In genomic region chr3:8966150-8966819, GRCh38 we compare ENCODE assay signal across 19 cellular contexts. TPM values are rescaled to one million over a fixed set of nuclear protein-coding genes. Genes with fewer than 3 reads are reported as not detected.
DNase-seq lines count a peak whose midpoint lies in the region; ATAC-seq, FAIRE-seq and TF ChIP-seq lines count a peak whose summit lies in the region.
"Had no signal": no experiment of that assay in that cellular context is flagged by ENCODE, and none has a peak within 500 bp of the region (broad histone marks: within the 10 kb centered on the region; RNA-seq: fewer than 3 reads in every experiment).

No MANE protein-coding gene starts in this region.

- H3K4me1 ChIP-seq in H1 (replicated peaks in 1 of 4; ENCODE audit: control insufficient read depth in 3 of 4, insufficient read depth in 4 of 4, low read length in 3 of 4) (peaks cover 0 to 10% (median 6%) of the 10 kb centered on the region in 4 experiments; a peak in 5 of 7 replicates), transverse colon (peaks cover 2 to 46% (median 28%) of the 10 kb centered on the region in 4 donors), mucosa of descending colon (ENCODE audit: low read depth) (peaks cover 39% of the 10 kb centered on the region)

- H3K4me3 ChIP-seq in H1 (ENCODE audit: extremely low read depth in 1 of 4, insufficient read depth in 2 of 4, low read depth in 3 of 4, low read length in 4 of 4) (no peak overlapping the region), transverse colon (no peak overlapping the region), mucosa of descending colon (no peak overlapping the region)
- H3K4me3 ChIP-seq: HAP-1 had no signal

- H3K9me3 ChIP-seq in H1 (ENCODE audit: insufficient read depth in 2 of 2, low read depth in 1 of 2, low read length in 1 of 2) (no peaks in the 10 kb centered on the region), transverse colon (no peaks in the 10 kb centered on the region), mucosa of descending colon (no peaks in the 10 kb centered on the region)
- H3K9me3 ChIP-seq: HAP-1 had no signal

- no peaks in the 10 kb centered on the region for H3K9me3 Mint-ChIP-seq in activated CD4-positive, alpha-beta T cell treated with anti-CD3 and anti-CD28 coated beads, Interleukin-2, amount 10 ng/mL, durations not matched to agents 24 days and 14 days
- H3K9me3 Mint-ChIP-seq in neural crest cell: no peaks in the 10 kb centered on the region
- H3K9me3 Mint-ChIP-seq: CD14-positive monocyte had no signal

- H3K23me2 ChIP-seq in H1 (ENCODE audit: low read depth, low read length): peaks cover 3% of the 10 kb centered on the region; the same call in 1 of the 2 replicates

- ATAC-seq in mucosa of descending colon (no peak), GM18909 (IDR thresholded peaks at IDR 0.05; ENCODE audit: poor library complexity, unreplicated experiment) (no peak)

- H3K27ac ChIP-seq in H1 (ENCODE audit: low read depth, low read length) (no peak overlapping the region), transverse colon (peak overlapping the region; percentile 84 to 91 (median 87))

- H3K14ac ChIP-seq in H1 (ENCODE audit: insufficient read length): no peak overlapping the region

- in situ Hi-C loops in transverse colon (cut with MboI; ENCODE audit: low pct_ligation_motif_present in 1 of 4, low pct_unique_long_range_greater_than_20kb in 1 of 4, low sequenced_read_pairs in 3 of 4): no loop called here

- no peak overlapping the region for H3K9ac ChIP-seq in H1 (replicated peaks in 1 of 4; ENCODE audit: extremely low read depth in 1 of 4, low read depth in 3 of 4, low read length in 3 of 4)

- no peak overlapping the region for H3K4me3 Mint-ChIP-seq in activated CD4-positive, alpha-beta T cell treated with anti-CD3 and anti-CD28 coated beads, Interleukin-2, amount 10 ng/mL, durations not matched to agents 24 days and 14 days
- peak overlapping the region; percentile 9 for H3K4me3 Mint-ChIP-seq in neural crest cell
- H3K4me3 Mint-ChIP-seq: CD14-positive monocyte had no signal

- no peak overlapping the region for H2BK15ac ChIP-seq in H1 (ENCODE audit: low read length)

- H3K18ac ChIP-seq in H1 (ENCODE audit: extremely low read depth, low read length): no peak overlapping the region

- no peak overlapping the region for H4K5ac ChIP-seq in H1 (ENCODE audit: insufficient read length, low read depth, low read length)

- CTCF ChIA-PET in H1 (lab: Charles Lee; ENCODE audit: partially characterized antibody): interaction anchor here (0.5 to 2.8 kb wide), 8 partner anchors 10 to 370 kb away, joined by 3 to 20 read pairs (median 4); no protein-coding TSS in a partner anchor

- TF ChIP-seq EP300 in H1 (IDR thresholded peaks at IDR 0.05; ENCODE audit: borderline replicate concordance in 1 of 2, low read depth in 2 of 2, low read length in 2 of 2): no peak
- TF ChIP-seq EP300 in transverse colon (IDR thresholded peaks at IDR 0.05; ENCODE audit: low read depth): no peak

- H4K20me1 ChIP-seq in H1 (replicated peaks in 1 of 2; ENCODE audit: control insufficient read depth in 1 of 2, insufficient read depth in 2 of 2, low read length in 2 of 2): peaks cover 0 to 1% of the 10 kb centered on the region in 2 experiments

- H3K56ac ChIP-seq in H1 (replicated peaks; ENCODE audit: insufficient read length, low read depth, low read length): no peak overlapping the region

- peaks cover 11% of the 10 kb centered on the region for H3K79me1 ChIP-seq in H1 (ENCODE audit: low read depth, low read length)

- 88% methylated on average over 2 of the region's 2 CpGs; no CpG with 5 or more reads in 1 of the 2 experiments for WGBS in H1 (ENCODE audit: extremely low coverage in 1 of 2, insufficient coverage in 1 of 2, insufficient read length in 1 of 2, insufficient replicate concordance in 2 of 2, low coverage in 1 of 2, low lambda C conversion rate in 2 of 2, missing lambda C conversion rate in 1 of 2), 2 experiments
- WGBS in transverse colon (ENCODE audit: low coverage in 1 of 2), 2 donors: 79% methylated on average over 2 of the region's 2 CpGs; no CpG with 5 or more reads in 1 of the 2 donors

- peak overlapping the region; percentile 19; the same call in 1 of the 2 replicates for H2BK20ac ChIP-seq in H1 (ENCODE audit: low read length)

- H2AK5ac ChIP-seq in H1 (ENCODE audit: low read depth, low read length): no peak overlapping the region

- H3K36me3 Mint-ChIP-seq in activated CD4-positive, alpha-beta T cell treated with anti-CD3 and anti-CD28 coated beads, Interleukin-2, amount 10 ng/mL, durations not matched to agents 24 days and 14 days (ENCODE audit: low read depth): peaks cover 4% of the 10 kb centered on the region
- no peaks in the 10 kb centered on the region for H3K36me3 Mint-ChIP-seq in neural crest cell (ENCODE audit: low read depth)
- H3K36me3 Mint-ChIP-seq: CD14-positive monocyte had no signal

- H4K91ac ChIP-seq in H1 (replicated peaks; ENCODE audit: insufficient read length, low read length): no peak overlapping the region

- H3K27ac Mint-ChIP-seq in activated CD4-positive, alpha-beta T cell treated with anti-CD3 and anti-CD28 coated beads, Interleukin-2, amount 10 ng/mL, durations not matched to agents 24 days and 14 days: no peak overlapping the region
- H3K27ac Mint-ChIP-seq in neural crest cell (ENCODE audit: unreplicated experiment): no peak overlapping the region

- DNase-seq in activated CD4-positive, alpha-beta T cell treated with anti-CD3 and anti-CD28 coated beads, Interleukin-2, amount 10 ng/mL, durations not matched to agents 24 days and 14 days: peak; percentile 53
- no peak for DNase-seq in activated CD4-positive, alpha-beta T cell treated with anti-CD3 and anti-CD28 coated beads for 1 hour
- no peak for DNase-seq in H1 (ENCODE audit: low read depth in 1 of 2, low spot score in 2 of 2)
- DNase-seq in neural crest cell (ENCODE audit: low read depth, low spot score): no peak
- no peak for DNase-seq in transverse colon
- DNase-seq in mucosa of descending colon: no peak
- DNase-seq in RCC 7860 (ENCODE audit: low spot score): no peak
- DNase-seq: DND-41, KG1, MV-4-11, NCI-H1694 treated with DMSO at 0.1 percent for 48 hours, NCI-H510A, NCI-H774, RPMI8226, SIG-M5 had no signal

- no peak overlapping the region for H2BK120ac ChIP-seq in H1 (replicated peaks; ENCODE audit: low read depth, low read length)

- no peak overlapping the region for H4K8ac ChIP-seq in H1 (ENCODE audit: extremely low read depth, insufficient read depth, low read length)

- H3K4me1 Mint-ChIP-seq in activated CD4-positive, alpha-beta T cell treated with anti-CD3 and anti-CD28 coated beads, Interleukin-2, amount 10 ng/mL, durations not matched to agents 24 days and 14 days: peaks cover 18% of the 10 kb centered on the region
- H3K4me1 Mint-ChIP-seq in neural crest cell: peaks cover 46% of the 10 kb centered on the region

- 0 out of 7 replicates have a peak, but pooled peaks cover 0 to 1% (median 0%) of the 10 kb centered on the region in 4 experiments for H3K27me3 ChIP-seq in H1 (replicated peaks in 1 of 4; ENCODE audit: control insufficient read depth in 3 of 4, extremely low read depth in 1 of 4, insufficient read depth in 3 of 4, low read length in 3 of 4)
- no peaks in the 10 kb centered on the region for H3K27me3 ChIP-seq in transverse colon

- H3K27me3 Mint-ChIP-seq in activated CD4-positive, alpha-beta T cell treated with anti-CD3 and anti-CD28 coated beads, Interleukin-2, amount 10 ng/mL, durations not matched to agents 24 days and 14 days: peaks cover 7% of the 10 kb centered on the region
- H3K27me3 Mint-ChIP-seq in neural crest cell (ENCODE audit: low read depth): peaks cover 16% of the 10 kb centered on the region

- TF ChIP-seq RAD21 in H1 (IDR thresholded peaks at IDR 0.05 in 1 of 2, conservative IDR thresholded peaks at IDR 0.05 in 1 of 2; ENCODE audit: low read depth in 2 of 2, low read length in 2 of 2): no peak

- H3K36me3 ChIP-seq in H1 (ENCODE audit: control insufficient read depth in 2 of 4, insufficient read depth in 4 of 4, low read length in 3 of 4) (no peaks in the 10 kb centered on the region), transverse colon (no peaks in the 10 kb centered on the region), mucosa of descending colon (ENCODE audit: low read depth) (no peaks in the 10 kb centered on the region)
- H3K36me3 ChIP-seq: HAP-1 had no signal

- TF ChIP-seq CTCF in H1 (IDR thresholded peaks at IDR 0.05; ENCODE audit: control extremely low read depth in 1 of 3, insufficient read depth in 1 of 3, low read depth in 1 of 3, low read length in 3 of 3) (no peak), neural crest cell (conservative IDR thresholded peaks at IDR 0.05) (no peak), transverse colon (IDR thresholded peaks at IDR 0.05) (no peak), mucosa of descending colon (IDR thresholded peaks at IDR 0.05) (no peak)

- H2BK5ac ChIP-seq in H1 (ENCODE audit: low read depth, low read length): peak overlapping the region; percentile 8; the same call in 1 of the 2 replicates

- H2AFZ ChIP-seq in H1 (ENCODE audit: low read length): no peak overlapping the region

- no peak overlapping the region for H3K4me2 ChIP-seq in H1 (ENCODE audit: insufficient read depth in 1 of 2, low read depth in 2 of 2, low read length in 2 of 2)

- H3K23ac ChIP-seq in H1 (ENCODE audit: insufficient read length): no peak overlapping the region

- POLR2A ChIA-PET in H1 (lab: Charles Lee; ENCODE audit: partially characterized antibody): interaction anchor here (1.1 to 1.7 kb wide), 2 partner anchors 14 to 397 kb away, joined by 3 to 4 read pairs; partner anchors contain the start of gene THUMPD3

- peaks cover 11 to 18% of the 10 kb centered on the region in 2 experiments for H3K79me2 ChIP-seq in H1 (ENCODE audit: control insufficient read depth in 1 of 2, insufficient read depth in 2 of 2, low read length in 2 of 2)

- intact Hi-C loops in activated CD4-positive, alpha-beta T cell treated with anti-CD3 and anti-CD28 coated beads, Interleukin-2, amount 10 ng/mL, durations not matched to agents 24 days and 14 days (cut with micrococcal nuclease): no loop called here
- intact Hi-C loops in transverse colon (cut with DNase I; ENCODE audit: low total_unique reads): no loop called here
- intact Hi-C loops in mucosa of descending colon (cut with DNase I, micrococcal nuclease): no loop called here

- no peak for FAIRE-seq in H1 (lab: Jason Lieb, UNC)
- no peak for FAIRE-seq in RCC 7860 (lab: Jason Lieb, UNC)
- FAIRE-seq: G401.6 had no signal

- no peak overlapping the region for H3K4ac ChIP-seq in H1 (replicated peaks; ENCODE audit: insufficient read length, low read depth, low read length)

- 0 out of 2 replicates have a peak overlapping the region, but pooled peaks have one; percentile 40 for H2BK12ac ChIP-seq in H1 (ENCODE audit: low read depth, low read length)

- TF ChIP-seq POLR2A in H1 (IDR thresholded peaks at IDR 0.05; ENCODE audit: control extremely low read depth in 1 of 2, low read depth in 2 of 2, low read length in 2 of 2) (no peak), transverse colon (IDR thresholded peaks at IDR 0.05) (no peak)

RNA-seq across cellular contexts. Expression of gene RAD18, which starts 3.0 kb away (rescaled TPM):
- 52.8 and 55.1 TPM in 2 replicates for total RNA-seq in activated CD4-positive, alpha-beta T cell treated with anti-CD3 and anti-CD28 coated beads, Interleukin-2, amount 10 ng/mL, durations not matched to agents 24 days and 14 days
- total RNA-seq in H1 (2021; fragmentation: NEBNext Ultra II Directional; extraction: Animal tissue kit (Norgen Biotek cat#: 25700)): 23.0 and 23.2 TPM in 2 replicates
- 13.0 and 22.7 TPM in 2 replicates for polyA plus RNA-seq in H1 (2011; rRNA removed)
- 12.9 TPM for polyA plus RNA-seq in H1 (2011; cell fraction: cytosol; rRNA removed)
- polyA plus RNA-seq in H1 (2011; cell fraction: nucleus; rRNA removed): 8.6 TPM
- 8.5 to 13.3 TPM (median 9.9 TPM) in 4 replicates for polyA plus RNA-seq in H1 (2012, experiment 1 of 2)
- polyA plus RNA-seq in H1 (2012, experiment 2 of 2): 0.59 TPM
- polyA plus RNA-seq in H1 (2013, experiment 1 of 2): 14.7 TPM
- polyA plus RNA-seq in H1 (2013, experiment 2 of 2): 16.1 TPM
- polyA minus RNA-seq in H1 (2011; rRNA and poly(A)+ RNA removed): 20.8 and 23.0 TPM in 2 replicates
- 8.9 TPM for polyA minus RNA-seq in H1 (2011; cell fraction: cytosol; rRNA and poly(A)+ RNA removed)
- polyA minus RNA-seq in H1 (2011; cell fraction: nucleus; rRNA and poly(A)+ RNA removed): 33.8 TPM
- 34.2 and 36.3 TPM in 2 replicates for total RNA-seq in neural crest cell
- total RNA-seq in transverse colon: 10 to 100 TPM in 1 of 4 donors, 1 to 10 TPM in 3; 8.6 to 11.9 (median 9.7) TPM
- total RNA-seq in mucosa of descending colon: 10 to 100 TPM; 10.2 to 16.1 (median 12.5) TPM
